In genomic region chr1:193260925-193261324, GRCh38 we compare ENCODE assay signal across 20 cellular contexts.
DNase-seq lines count a peak whose midpoint lies in the region; ATAC-seq lines count a peak whose summit lies in the region.
"Had no signal": no experiment of that assay in that cellular context is flagged by ENCODE, and none has a peak within 500 bp of the region (broad histone marks: within the 10 kb centered on the region; RNA-seq: fewer than 3 reads in every experiment).

No MANE protein-coding gene starts in this region.

- ATAC-seq in Right ventricle myocardium superior (ENCODE audit: poor library complexity) (peak; percentile 71), left cardiac atrium (peak; percentile 35 to 50)
- no peak for ATAC-seq in stimulated activated naive CD8-positive, alpha-beta T cell treated with anti-CD3 and anti-CD28 coated beads, Interleukin-15, amount 100 ng/mL, for 72 hours
- ATAC-seq in activated T-cell treated with anti-CD3 and anti-CD28 coated beads, Interleukin-2, amount 50 U/mL, for 4 hours, result no peak
- ATAC-seq in stimulated activated naive CD8-positive, alpha-beta T cell treated with anti-CD3 and anti-CD28 coated beads, Interleukin-15, Interleukin-2, amounts not matched to agents 100 U/mL and 50 U/mL, for 24 hours, result no peak

- H2BK12ac ChIP-seq in mesenchymal stem cell (ENCODE audit: low read length in 2 of 2), result no peak overlapping the region

- H3K23ac ChIP-seq in mesenchymal stem cell (ENCODE audit: low read length in 2 of 2), result no peak overlapping the region

- no peak overlapping the region for H3K27ac ChIP-seq in mesenchymal stem cell (ENCODE audit: low read length, poor library complexity, severe bottlenecking)
- H3K27ac ChIP-seq: GM23248 had no signal

- no peak overlapping the region for H4K91ac ChIP-seq in mesenchymal stem cell (ENCODE audit: low read length)

- no peak overlapping the region for H3K4me2 ChIP-seq in mesenchymal stem cell (ENCODE audit: low read length, poor library complexity, severe bottlenecking)

- H3K9ac ChIP-seq in mesenchymal stem cell (ENCODE audit: low read length), result no peak overlapping the region
- H3K9ac ChIP-seq: GM23248 had no signal

- peaks cover 3 to 61% of the 10 kb centered on the region in 2 experiments for H3K36me3 ChIP-seq in mesenchymal stem cell (ENCODE audit: control insufficient read depth in 1 of 2, insufficient read depth in 2 of 2, low read depth in 1 of 2, low read length in 2 of 2)
- H3K36me3 ChIP-seq: HAP-1 had no signal

- H3K79me1 ChIP-seq in mesenchymal stem cell (replicated peaks; ENCODE audit: low read length, poor library complexity, severe bottlenecking), result peaks cover 4% of the 10 kb centered on the region

- no peak overlapping the region for H3K4ac ChIP-seq in mesenchymal stem cell (ENCODE audit: low read depth in 1 of 2, low read length in 2 of 2)

- H3K9me3 ChIP-seq in mesenchymal stem cell (ENCODE audit: control insufficient read depth, low read length), result no peaks in the 10 kb centered on the region
- H3K9me3 ChIP-seq: HAP-1 had no signal

- H3K9me3 Mint-ChIP-seq in stimulated activated naive CD8-positive, alpha-beta T cell treated with anti-CD3 and anti-CD28 coated beads, Interleukin-15, amount 100 ng/mL, for 72 hours, result peaks cover 0 to 4% of the 10 kb centered on the region in 2 donors
- H3K9me3 Mint-ChIP-seq in activated T-cell treated with anti-CD3 and anti-CD28 coated beads, Interleukin-2, amount 50 U/mL, for 4 hours, result no peaks in the 10 kb centered on the region

- no peak overlapping the region for H2BK120ac ChIP-seq in mesenchymal stem cell (ENCODE audit: low read depth, low read length)

- H3K27ac Mint-ChIP-seq in stimulated activated naive CD8-positive, alpha-beta T cell treated with anti-CD3 and anti-CD28 coated beads, Interleukin-15, amount 100 ng/mL, for 72 hours, result peak overlapping the region in 1 of 2 donors; percentile 74
- H3K27ac Mint-ChIP-seq: CD14-positive monocyte had no signal

- no peak overlapping the region for H2BK5ac ChIP-seq in mesenchymal stem cell (ENCODE audit: low read depth, low read length, poor library complexity, severe bottlenecking)

- H3K4me3 ChIP-seq in mesenchymal stem cell (ENCODE audit: insufficient read depth in 1 of 2, low read depth in 1 of 2, low read length in 2 of 2), result no peak overlapping the region
- H3K4me3 ChIP-seq: GM23248, HAP-1 had no signal

- H3K36me3 Mint-ChIP-seq in activated T-cell treated with anti-CD3 and anti-CD28 coated beads, Interleukin-2, amount 50 U/mL, for 4 hours (ENCODE audit: insufficient read depth), result peaks cover 25% of the 10 kb centered on the region

- H3K27me3 ChIP-seq in mesenchymal stem cell (ENCODE audit: control insufficient read depth in 1 of 2, insufficient read depth in 1 of 2, low read length in 2 of 2), result no peaks in the 10 kb centered on the region

- H3K18ac ChIP-seq in mesenchymal stem cell (ENCODE audit: low read depth in 1 of 2, low read length in 2 of 2), result no peak overlapping the region

- no peak overlapping the region for H2AFZ ChIP-seq in mesenchymal stem cell (ENCODE audit: low read depth, low read length)
- H2AFZ ChIP-seq: GM23248 had no signal

- H3K4me3 Mint-ChIP-seq in stimulated activated naive CD8-positive, alpha-beta T cell treated with anti-CD3 and anti-CD28 coated beads, Interleukin-15, amount 100 ng/mL, for 72 hours, result no peak overlapping the region
- H3K4me3 Mint-ChIP-seq in activated T-cell treated with anti-CD3 and anti-CD28 coated beads, Interleukin-2, amount 50 U/mL, for 4 hours, result no peak overlapping the region
- H3K4me3 Mint-ChIP-seq: CD14-positive monocyte had no signal

- H4K8ac ChIP-seq in mesenchymal stem cell (ENCODE audit: low read length), result no peak overlapping the region

- H2AK5ac ChIP-seq in mesenchymal stem cell (ENCODE audit: low read length, severe bottlenecking), result no peak overlapping the region

- intact Hi-C loops in Right ventricle myocardium superior (cut with DNase I) (no loop called here), cardiac septum (cut with DNase I) (no loop called here), left cardiac atrium (cut with DNase I) (no loop called here), posterior vena cava (cut with DNase I) (loop anchor here in 1 of 2 donors (5.0 kb wide), 1 partner anchor 124 kb away; no protein-coding TSS in a partner anchor)

- no peaks in the 10 kb centered on the region for H3K27me3 Mint-ChIP-seq in stimulated activated naive CD8-positive, alpha-beta T cell treated with anti-CD3 and anti-CD28 coated beads, Interleukin-15, amount 100 ng/mL, for 72 hours
- no peaks in the 10 kb centered on the region for H3K27me3 Mint-ChIP-seq in activated T-cell treated with anti-CD3 and anti-CD28 coated beads, Interleukin-2, amount 50 U/mL, for 4 hours (ENCODE audit: low read depth)

- H3K4me1 ChIP-seq in mesenchymal stem cell (ENCODE audit: control insufficient read depth, insufficient read depth, low read depth, low read length), result no peaks in the 10 kb centered on the region
- H3K4me1 ChIP-seq: HAP-1 had no signal

- H3K4me1 Mint-ChIP-seq in stimulated activated naive CD8-positive, alpha-beta T cell treated with anti-CD3 and anti-CD28 coated beads, Interleukin-15, amount 100 ng/mL, for 72 hours, result peaks cover 18% of the 10 kb centered on the region
- H3K4me1 Mint-ChIP-seq in activated T-cell treated with anti-CD3 and anti-CD28 coated beads, Interleukin-2, amount 50 U/mL, for 4 hours (ENCODE audit: low read depth), result peaks cover 2% of the 10 kb centered on the region
- H3K4me1 Mint-ChIP-seq: CD14-positive monocyte had no signal

- no peak overlapping the region for H2BK15ac ChIP-seq in mesenchymal stem cell (ENCODE audit: low read depth, poor library complexity, severe bottlenecking)

- H3K14ac ChIP-seq in mesenchymal stem cell (ENCODE audit: low read length in 2 of 2), result no peak overlapping the region

- DNase-seq in Right ventricle myocardium superior (no peak), cardiac septum (ENCODE audit: low spot score) (no peak), left cardiac atrium (no peak), mesenchymal stem cell (peak; percentile 19), posterior vena cava (ENCODE audit: low spot score) (no peak)
- no peak for DNase-seq in stimulated activated naive CD8-positive, alpha-beta T cell treated with anti-CD3 and anti-CD28 coated beads, Interleukin-15, amount 100 ng/mL, for 72 hours
- DNase-seq in activated T-cell treated with anti-CD3 and anti-CD28 coated beads, Interleukin-2, amount 50 U/mL, for 4 hours, result no peak
- no peak for DNase-seq in stimulated activated naive CD8-positive, alpha-beta T cell treated with anti-CD3 and anti-CD28 coated beads, Interleukin-15, Interleukin-2, amounts not matched to agents 100 U/mL and 50 U/mL, for 24 hours
- DNase-seq: 8988T; DMS 273 treated with DMSO at 0.1 percent for 48 hours; GDM1; GM23248; NCI-H1105 treated with DMSO at 0.1 percent for 48 hours; NCI-H1694 treated with DMSO at 0.1 percent for 48 hours; NCI-H510A; NCI-H748 treated with DMSO at 0.1 percent for 48 hours; NK-92 treated with Interleukin-12 subunit alpha and Interleukin-12 subunit beta, amount 100 ng/mL, for 24 hours; SIG-M5 had no signal

Comparison
In these comparisons a context has a peak if more than half of its experiments do, and no peak if none do; other contexts are left out.
1. ATAC-seq: peak in Right ventricle myocardium superior (single experiment) and left cardiac atrium (2 of 2); none in stimulated activated naive CD8-positive, alpha-beta T cell treated with anti-CD3 and anti-CD28 coated beads, Interleukin-15, amount 100 ng/mL, for 72 hours (single experiment), activated T-cell treated with anti-CD3 and anti-CD28 coated beads, Interleukin-2, amount 50 U/mL, for 4 hours (0 of 2) and stimulated activated naive CD8-positive, alpha-beta T cell treated with anti-CD3 and anti-CD28 coated beads, Interleukin-15, Interleukin-2, amounts not matched to agents 100 U/mL and 50 U/mL, for 24 hours (single experiment).